ENCODE assay signal across 1 cellular context in genomic region chr6:83976871-83977270, GRCh38.
TF ChIP-seq lines count a peak whose summit lies in the region.

No MANE protein-coding gene starts in this region.

TF ChIP-seq in K562, 482 proteins besides CTCF, POLR2A, EP300 and RAD21 (continued from another document and continues in another):
- TF ChIP-seq ZNF407 (IDR thresholded peaks at IDR 0.05; ENCODE audit: low read depth) (no peak), BCLAF1 (IDR thresholded peaks at IDR 0.05; ENCODE audit: borderline replicate concordance in 1 of 2, control insufficient read depth in 1 of 2, low read depth in 2 of 2, low read length in 1 of 2) (no peak), GABPB1 (CRISPR knock-in tag; IDR thresholded peaks at IDR 0.05) (no peak), SP2 (IDR thresholded peaks at IDR 0.05; ENCODE audit: extremely low read depth, low read depth, low read length, poor library complexity, severe bottlenecking) (no peak), TRIM24 (IDR thresholded peaks at IDR 0.05) (peak; percentile 77 to 79), CREB3 (tag; conservative IDR thresholded peaks at IDR 0.05; ENCODE audit: low read depth) (no peak), FUS (optimal IDR thresholded peaks at IDR 0.05; ENCODE audit: low read depth, low read length) (no peak), ZNF184 (CRISPR knock-in tag; IDR thresholded peaks at IDR 0.05) (no peak), ZNF274 (IDR thresholded peaks at IDR 0.05; ENCODE audit: borderline replicate concordance, low read depth, low read length) (no peak), ZNF766 (CRISPR knock-in tag; conservative IDR thresholded peaks at IDR 0.05) (no peak), HBP1 (CRISPR knock-in tag; IDR thresholded peaks at IDR 0.05) (no peak), TSC22D4 (tag; IDR thresholded peaks at IDR 0.05) (no peak), ZC3H4 (CRISPR knock-in tag; IDR thresholded peaks at IDR 0.05; ENCODE audit: borderline replicate concordance) (no peak), GTF2B (IDR thresholded peaks at IDR 0.05; ENCODE audit: extremely low read depth, insufficient read length) (no peak), CHAMP1 (IDR thresholded peaks at IDR 0.05) (peak; percentile 87), EGR1 (conservative IDR thresholded peaks at IDR 0.05) (peak; percentile 91), PTBP1 (IDR thresholded peaks at IDR 0.05; ENCODE audit: low read depth, low read length) (no peak), ZNF449 (CRISPR knock-in tag; IDR thresholded peaks at IDR 0.05) (no peak), BRD9 (IDR thresholded peaks at IDR 0.05; ENCODE audit: low read depth, partially characterized antibody) (peak; percentile 62), HNRNPK (IDR thresholded peaks at IDR 0.05; ENCODE audit: low read depth, low read length, poor library complexity, severe bottlenecking) (no peak), NFE2 (IDR thresholded peaks at IDR 0.05; ENCODE audit: low read depth) (peak; percentile 73), ZNF282 (CRISPR knock-in tag; IDR thresholded peaks at IDR 0.05) (no peak), E2F1 (CRISPR knock-in tag; IDR thresholded peaks at IDR 0.05) (no peak), ZBTB5 (IDR thresholded peaks at IDR 0.05) (no peak), ZNF253 (CRISPR knock-in tag; conservative IDR thresholded peaks at IDR 0.05) (no peak), EP400 (IDR thresholded peaks at IDR 0.05) (peak; percentile 84), HDAC2 (IDR thresholded peaks at IDR 0.05) (peak; percentile 68), ELF1 (tag; IDR thresholded peaks at IDR 0.05) (no peak), XRCC3 (IDR thresholded peaks at IDR 0.05) (no peak), ATF4 (CRISPR knock-in tag; IDR thresholded peaks at IDR 0.05) (no peak), ZNF347 (CRISPR knock-in tag; IDR thresholded peaks at IDR 0.05; ENCODE audit: low read depth) (no peak), CBFB (CRISPR knock-in tag; IDR thresholded peaks at IDR 0.05) (no peak), PRPF4 (IDR thresholded peaks at IDR 0.05; ENCODE audit: insufficient read depth, low read depth, low read length, poor library complexity, severe bottlenecking) (no peak), KAT7 (CRISPR knock-in tag; IDR thresholded peaks at IDR 0.05; ENCODE audit: borderline replicate concordance) (no peak), MAFK (IDR thresholded peaks at IDR 0.05; ENCODE audit: low read length) (no peak)
